Comparison of ENCODE assay signal across 19 cellular contexts in the genomic region with DNA sequence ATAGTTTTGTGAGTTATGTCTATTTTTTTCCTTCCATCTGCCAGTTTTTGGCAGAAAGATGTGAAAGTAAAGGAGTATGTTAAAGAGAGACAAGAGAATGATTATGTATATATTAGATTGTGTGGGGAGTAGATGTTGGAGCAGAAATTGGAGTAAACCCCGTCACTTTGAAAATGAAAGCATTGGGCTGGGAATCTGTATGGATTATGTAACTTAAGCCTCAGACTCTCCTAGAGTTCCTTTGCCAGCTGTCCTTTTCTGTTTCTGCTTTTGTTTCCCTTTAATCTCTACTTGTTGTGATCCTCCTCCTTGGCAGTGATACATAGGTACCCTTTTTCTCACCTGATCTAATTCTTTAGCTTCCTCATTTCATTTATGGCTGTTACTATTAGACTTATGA. TPM values are rescaled to one million over a fixed set of nuclear protein-coding genes. Genes with fewer than 3 reads are reported as not detected.
DNase-seq lines count a peak whose midpoint lies in the region; ATAC-seq, FAIRE-seq and TF ChIP-seq lines count a peak whose summit lies in the region.
"Had no signal": no experiment of that assay in that cellular context is flagged by ENCODE, and none has a peak within 500 bp of the region (broad histone marks: within the 10 kb centered on the region; RNA-seq: fewer than 3 reads in every experiment).

No MANE protein-coding gene starts in this region.

- no peak overlapping the region for H2AFZ ChIP-seq in DND-41 (ENCODE audit: low read depth, low read length)
- H2AFZ ChIP-seq: PC-9 had no signal

- H3K4me2 ChIP-seq in DND-41 (ENCODE audit: insufficient read depth, low read length): no peak overlapping the region
- H3K4me2 ChIP-seq: PC-9 had no signal

- H3K36me3 ChIP-seq in DND-41 (ENCODE audit: insufficient read depth, low read length) (peaks cover 80% of the 10 kb centered on the region), WERI-Rb-1 (peaks cover 67% of the 10 kb centered on the region)

- H3K4me3 ChIP-seq in DND-41 (ENCODE audit: low read depth in 1 of 2, low read length in 2 of 2) (no peak overlapping the region), WERI-Rb-1 (ENCODE audit: low read depth, low read length) (no peak overlapping the region)
- H3K4me3 ChIP-seq: PC-9, SJSA1 had no signal

- peaks cover 20% of the 10 kb centered on the region for H3K9me3 ChIP-seq in DND-41 (ENCODE audit: insufficient read depth, low read length, severe bottlenecking)
- H3K9me3 ChIP-seq in WERI-Rb-1 (ENCODE audit: severe bottlenecking): peaks cover 13% of the 10 kb centered on the region

- 0 out of 3 replicates have a peak, but pooled peaks have one; percentile 22 for ATAC-seq in DND-41 (ENCODE audit: insufficient read depth, low read depth)
- ATAC-seq in left cardiac atrium: no peak
- ATAC-seq: T-cell had no signal

- peaks cover 80% of the 10 kb centered on the region for H3K79me2 ChIP-seq in DND-41 (ENCODE audit: insufficient read depth, low read length)

- no peak overlapping the region for H3K9ac ChIP-seq in DND-41 (ENCODE audit: low read depth, low read length)

- H3K27me3 ChIP-seq in DND-41 (ENCODE audit: insufficient read depth, low read length, poor library complexity) (no peaks in the 10 kb centered on the region), WERI-Rb-1 (ENCODE audit: insufficient read depth, low read depth, severe bottlenecking) (no peaks in the 10 kb centered on the region)
- H3K27me3 ChIP-seq: SJSA1 had no signal

- peaks cover 40% of the 10 kb centered on the region for H3K36me3 Mint-ChIP-seq in mesothelial cell of epicardium

- DNase-seq in DND-41: no peak
- DNase-seq in WERI-Rb-1: no peak
- DNase-seq in mesothelial cell of epicardium (ENCODE audit: low spot score in 2 of 2, unreplicated experiment in 2 of 2): no peak
- DNase-seq in globus pallidus (ENCODE audit: low spot score): no peak
- no peak for DNase-seq in left cardiac atrium
- DNase-seq in GM12891 (ENCODE audit: insufficient read length, low spot score): no peak
- DNase-seq: ACHN, AML-193, DMS153, EL, H9, NCI-H187 treated with DMSO at 0.1 percent for 48 hours, NCI-H526 treated with DMSO at 0.1 percent for 48 hours, PC-9, T-cell had no signal

- H3K27ac Mint-ChIP-seq in mesothelial cell of epicardium: peak overlapping the region; percentile 88
- H3K27ac Mint-ChIP-seq: H9, IgD-negative memory B cell, T-cell had no signal

- TF ChIP-seq CTCF in 22Rv1 (IDR thresholded peaks at IDR 0.05) (no peak), DND-41 (IDR thresholded peaks at IDR 0.05; ENCODE audit: borderline replicate concordance, extremely low read depth, low read length, poor library complexity, severe bottlenecking) (no peak), WERI-Rb-1 (IDR thresholded peaks at IDR 0.05; ENCODE audit: low read depth, low read length) (no peak), mesothelial cell of epicardium (IDR thresholded peaks at IDR 0.05; ENCODE audit: unreplicated experiment) (no peak)

- no peaks in the 10 kb centered on the region for H3K27me3 Mint-ChIP-seq in mesothelial cell of epicardium (ENCODE audit: low read depth)
- H3K27me3 Mint-ChIP-seq: IgD-negative memory B cell, T-cell had no signal

- H3K4me1 ChIP-seq in DND-41 (ENCODE audit: insufficient read depth, low read length): peaks cover 4% of the 10 kb centered on the region
- H3K4me1 ChIP-seq: SJSA1 had no signal

- peaks cover 40% of the 10 kb centered on the region for H4K20me1 ChIP-seq in DND-41 (ENCODE audit: insufficient read depth, low read length)

- peaks cover 22% of the 10 kb centered on the region for H3K4me1 Mint-ChIP-seq in mesothelial cell of epicardium
- H3K4me1 Mint-ChIP-seq: CD14-positive monocyte, H9, T-cell had no signal

- no peak overlapping the region for H3K4me3 Mint-ChIP-seq in mesothelial cell of epicardium
- H3K4me3 Mint-ChIP-seq: CD14-positive monocyte, H9, IgD-negative memory B cell, T-cell had no signal

- peak overlapping the region; percentile 20; the same call in 1 of the 2 replicates for H3K27ac ChIP-seq in 22Rv1
- no peak overlapping the region for H3K27ac ChIP-seq in DND-41 (ENCODE audit: low read length)
- H3K27ac ChIP-seq in WERI-Rb-1: peak overlapping the region; percentile 44
- H3K27ac ChIP-seq: PC-9, SJSA1 had no signal

- no peak for FAIRE-seq in GM12891 (lab: Jason Lieb, UNC)

- intact Hi-C loops in left cardiac atrium (cut with DNase I): no loop called here

- peaks cover 26% of the 10 kb centered on the region for H3K9me3 Mint-ChIP-seq in mesothelial cell of epicardium

- no peak for TF ChIP-seq POLR2A in GM12891 (IDR thresholded peaks at IDR 0.05; ENCODE audit: low read depth, low read length)

TF ChIP-seq in GM12891, 5 proteins besides CTCF, POLR2A, EP300 and RAD21:
- TF ChIP-seq TAF1 (IDR thresholded peaks at IDR 0.05; ENCODE audit: low read depth, low read length) (no peak), PAX5 (IDR thresholded peaks at IDR 0.05; ENCODE audit: insufficient read depth, low read length, severe bottlenecking) (no peak), POU2F2 (IDR thresholded peaks at IDR 0.05; ENCODE audit: low read depth, low read length) (no peak)

RNA-seq across cellular contexts. Expression of gene CCDC138, which starts 19.2 kb away (rescaled TPM):
- 20.4 to 22.6 TPM (median 21.3 TPM) in 3 replicates for total RNA-seq in mesothelial cell of epicardium
- 1 to 10 TPM; 1.6 to 2.0 TPM for total RNA-seq in left cardiac atrium
- 4.6 TPM for polyA plus RNA-seq in GM12891 (2012; ENCODE audit: low read depth, missing spikeins)
